Comparison of ENCODE assay signal across 20 cellular contexts in the genomic region with DNA sequence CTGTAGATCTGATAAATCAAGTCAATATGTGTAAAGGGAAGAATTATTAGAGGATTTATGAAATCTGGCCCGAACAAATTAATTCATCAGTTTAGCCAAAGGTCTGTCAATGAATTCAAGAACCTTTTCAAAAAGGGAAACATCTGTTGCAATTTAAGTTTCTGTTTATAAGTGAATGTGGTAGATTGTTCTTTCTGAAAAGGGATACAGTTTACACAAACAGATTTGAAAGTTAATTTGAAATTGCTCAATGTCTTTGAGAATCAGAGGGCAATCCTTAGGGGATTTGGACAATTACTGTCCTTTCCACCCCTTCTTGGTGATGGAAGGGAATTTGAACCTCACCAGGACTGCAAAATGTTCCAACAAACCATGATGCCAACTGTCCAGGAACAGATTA.
"Had no signal": no experiment of that assay in that cellular context is flagged by ENCODE, and none has a peak within 500 bp of the region (broad histone marks: within the 10 kb centered on the region; RNA-seq: fewer than 3 reads in every experiment).

No MANE protein-coding gene starts in this region.

- FAIRE-seq: HTR-8/SVneo, K562, RCC 7860 had no signal

- DNase-seq: Kasumi-1, MM.1S, NCI-H1092 treated with DMSO at 0.1 percent for 48 hours, NCI-H1436, NCI-H187, NCI-H2029, NCI-H2081 treated with DMSO at 0.1 percent for 48 hours, NCI-H2171, NCI-H226, NCI-H446, NCI-H510A, NCI-H524 treated with DMSO at 0.1 percent for 48 hours, NCI-H69, NCI-H774, Right ventricle myocardium superior, RPMI8226, SIG-M5 had no signal

- ATAC-seq: K562 had no signal
